Comparison of ENCODE assay signal across 26 cellular contexts in genomic region chr10:61451357-61451756, GRCh38. TPM values are rescaled to one million over a fixed set of nuclear protein-coding genes. Genes with fewer than 3 reads are reported as not detected.
DNase-seq lines count a peak whose midpoint lies in the region; ATAC-seq and TF ChIP-seq lines count a peak whose summit lies in the region.
"Had no signal": no experiment of that assay in that cellular context is flagged by ENCODE, and none has a peak within 500 bp of the region (broad histone marks: within the 10 kb centered on the region; RNA-seq: fewer than 3 reads in every experiment).

No MANE protein-coding gene starts in this region.

- H3K9me3 ChIP-seq in breast epithelium = no peaks in the 10 kb centered on the region
- H3K9me3 ChIP-seq: BE2C had no signal

- no peak overlapping the region for H3K4me3 Mint-ChIP-seq in MCF 10A (ENCODE audit: unreplicated experiment)
- peak overlapping the region; percentile 4 for H3K4me3 Mint-ChIP-seq in dendritic cell treated with granulocyte-macrophage colony-stimulating factor and Interleukin-4, amounts not matched to agents 40 ng/mL and 50 ng/mL, for 4 days
- peak overlapping the region; percentile 26 for H3K4me3 Mint-ChIP-seq in mesothelial cell of epicardium
- peak overlapping the region; percentile 90 for H3K4me3 Mint-ChIP-seq in type B pancreatic cell
- H3K4me3 Mint-ChIP-seq: CD8-positive, alpha-beta memory T cell had no signal

- ATAC-seq in GM18909 (IDR thresholded peaks at IDR 0.05; ENCODE audit: poor library complexity, unreplicated experiment) = no peak

- H3K36me3 Mint-ChIP-seq in MCF 10A (ENCODE audit: insufficient read depth, unreplicated experiment) (no peaks in the 10 kb centered on the region), mesothelial cell of epicardium (no peaks in the 10 kb centered on the region), type B pancreatic cell (peaks cover 4% of the 10 kb centered on the region)
- H3K36me3 Mint-ChIP-seq in dendritic cell treated with granulocyte-macrophage colony-stimulating factor and Interleukin-4, amounts not matched to agents 40 ng/mL and 50 ng/mL, for 4 days (ENCODE audit: low read depth) = peaks cover 6% of the 10 kb centered on the region
- H3K36me3 Mint-ChIP-seq: CD14-positive monocyte; CD8-positive, alpha-beta memory T cell had no signal

- H3K36me3 ChIP-seq in breast epithelium = no peaks in the 10 kb centered on the region
- H3K36me3 ChIP-seq: BE2C had no signal

- H3K27me3 Mint-ChIP-seq in MCF 10A (ENCODE audit: insufficient read depth, unreplicated experiment) (no peaks in the 10 kb centered on the region), mesothelial cell of epicardium (ENCODE audit: low read depth) (peaks cover 60% of the 10 kb centered on the region), type B pancreatic cell (peaks cover 47% of the 10 kb centered on the region)
- H3K27me3 Mint-ChIP-seq in dendritic cell treated with granulocyte-macrophage colony-stimulating factor and Interleukin-4, amounts not matched to agents 40 ng/mL and 50 ng/mL, for 4 days = peaks cover 44% of the 10 kb centered on the region

- no peaks in the 10 kb centered on the region for H3K4me1 ChIP-seq in breast epithelium
- H3K4me1 ChIP-seq: BE2C had no signal

- H3K27ac Mint-ChIP-seq in MCF 10A (ENCODE audit: low read depth, unreplicated experiment) (no peak overlapping the region), mesothelial cell of epicardium (no peak overlapping the region), type B pancreatic cell (no peak overlapping the region)
- H3K27ac Mint-ChIP-seq in dendritic cell treated with granulocyte-macrophage colony-stimulating factor and Interleukin-4, amounts not matched to agents 40 ng/mL and 50 ng/mL, for 4 days = peak overlapping the region; percentile 89
- H3K27ac Mint-ChIP-seq: CD14-positive monocyte; CD8-positive, alpha-beta memory T cell had no signal

- H3K9me3 Mint-ChIP-seq in MCF 10A (ENCODE audit: unreplicated experiment) = no peaks in the 10 kb centered on the region
- H3K9me3 Mint-ChIP-seq in dendritic cell treated with granulocyte-macrophage colony-stimulating factor and Interleukin-4, amounts not matched to agents 40 ng/mL and 50 ng/mL, for 4 days = no peaks in the 10 kb centered on the region
- H3K9me3 Mint-ChIP-seq in mesothelial cell of epicardium = no peaks in the 10 kb centered on the region
- H3K9me3 Mint-ChIP-seq in type B pancreatic cell = no peaks in the 10 kb centered on the region
- H3K9me3 Mint-ChIP-seq: CD8-positive, alpha-beta memory T cell had no signal

- no TSS peak for BruUV-seq in MCF 10A (replicated peaks; lab: Mats Ljungman, UMichigan)

- H3K27ac ChIP-seq in breast epithelium = peak overlapping the region in 1 of 2 donors; percentile 36
- H3K27ac ChIP-seq: 22Rv1, PC-9, RWPE1 had no signal

- no peaks in the 10 kb centered on the region for H3K27me3 ChIP-seq in breast epithelium

- DNase-seq in breast epithelium (ENCODE audit: low spot score in 2 of 2) = no peak
- no peak for DNase-seq in MCF 10A (ENCODE audit: unreplicated experiment)
- no peak for DNase-seq in mesothelial cell of epicardium (ENCODE audit: low spot score in 2 of 2, unreplicated experiment in 2 of 2)
- no peak for DNase-seq in type B pancreatic cell (ENCODE audit: extremely low spot score, unreplicated experiment)
- no peak for DNase-seq in Ammon's horn (ENCODE audit: low spot score)
- no peak for DNase-seq in activated gamma-delta T cell (lab: John Stamatoyannopoulos, UW)
- DNase-seq: BE2C; CD8-positive, alpha-beta memory T cell; DMS 273 treated with DMSO at 0.1 percent for 48 hours; DMS79; GF-D8; Karpas-422; MV-4-11; NCI-H1105; NCI-H1436 treated with DMSO at 0.1 percent for 48 hours; NCI-H187 treated with DMSO at 0.1 percent for 48 hours; NCI-H2171 treated with DMSO at 0.1 percent for 48 hours; NCI-H774; PC-9; SHP77 had no signal

- no peak for TF ChIP-seq POLR2A in breast epithelium (IDR thresholded peaks at IDR 0.05)

- peaks cover 15% of the 10 kb centered on the region for H3K4me1 Mint-ChIP-seq in MCF 10A (ENCODE audit: insufficient read depth, unreplicated experiment)
- peaks cover 41% of the 10 kb centered on the region for H3K4me1 Mint-ChIP-seq in dendritic cell treated with granulocyte-macrophage colony-stimulating factor and Interleukin-4, amounts not matched to agents 40 ng/mL and 50 ng/mL, for 4 days (ENCODE audit: low read depth)
- H3K4me1 Mint-ChIP-seq in mesothelial cell of epicardium = peaks cover 35% of the 10 kb centered on the region
- H3K4me1 Mint-ChIP-seq in type B pancreatic cell (ENCODE audit: unreplicated experiment) = peaks cover 28% of the 10 kb centered on the region

- TF ChIP-seq CTCF in breast epithelium (IDR thresholded peaks at IDR 0.05) (no peak), MCF 10A (IDR thresholded peaks at IDR 0.05; ENCODE audit: unreplicated experiment) (no peak), mesothelial cell of epicardium (IDR thresholded peaks at IDR 0.05; ENCODE audit: unreplicated experiment) (no peak), type B pancreatic cell (conservative IDR thresholded peaks at IDR 0.05) (no peak)

- intact Hi-C loops in breast epithelium (cut with DNase I; ENCODE audit: low total_unique reads) = no loop called here
- intact Hi-C loops in MCF 10A (cut with micrococcal nuclease) = no loop called here
- intact Hi-C loops in dendritic cell treated with granulocyte-macrophage colony-stimulating factor and Interleukin-4, amounts not matched to agents 40 ng/mL and 50 ng/mL, for 4 days (cut with micrococcal nuclease) = no loop called here

- H3K4me3 ChIP-seq in breast epithelium = peak overlapping the region in 2 of 3 donors; percentile 34 to 60
- H3K4me3 ChIP-seq: PC-9 had no signal

- CTCF ChIA-PET in MCF 10A (lab: Yijun Ruan, JAX) = no interaction called here

- POLR2A ChIA-PET in MCF 10A (lab: Yijun Ruan, JAX) = no interaction called here

RNA-seq across cellular contexts. Expression of gene TMEM26, which starts 1.8 kb away (rescaled TPM):
- 10 to 100 TPM in 2 of 3 donors, not detected in 1; 17.4 to 19.0 TPM for total RNA-seq in breast epithelium
- not detected in 2 replicates for total RNA-seq in MCF 10A (2022)
- total RNA-seq in mesothelial cell of epicardium = 3.4 to 4.1 TPM (median 3.9 TPM) in 3 replicates
- total RNA-seq in type B pancreatic cell (ENCODE audit: low replicate concordance) = 0.79 and 3.4 TPM in 2 replicates
- total RNA-seq: CD8-positive, alpha-beta memory T cell; HT-29; PC-9 had no signal
